Comparison of ENCODE assay signal across 9 cellular contexts in the genomic region with DNA sequence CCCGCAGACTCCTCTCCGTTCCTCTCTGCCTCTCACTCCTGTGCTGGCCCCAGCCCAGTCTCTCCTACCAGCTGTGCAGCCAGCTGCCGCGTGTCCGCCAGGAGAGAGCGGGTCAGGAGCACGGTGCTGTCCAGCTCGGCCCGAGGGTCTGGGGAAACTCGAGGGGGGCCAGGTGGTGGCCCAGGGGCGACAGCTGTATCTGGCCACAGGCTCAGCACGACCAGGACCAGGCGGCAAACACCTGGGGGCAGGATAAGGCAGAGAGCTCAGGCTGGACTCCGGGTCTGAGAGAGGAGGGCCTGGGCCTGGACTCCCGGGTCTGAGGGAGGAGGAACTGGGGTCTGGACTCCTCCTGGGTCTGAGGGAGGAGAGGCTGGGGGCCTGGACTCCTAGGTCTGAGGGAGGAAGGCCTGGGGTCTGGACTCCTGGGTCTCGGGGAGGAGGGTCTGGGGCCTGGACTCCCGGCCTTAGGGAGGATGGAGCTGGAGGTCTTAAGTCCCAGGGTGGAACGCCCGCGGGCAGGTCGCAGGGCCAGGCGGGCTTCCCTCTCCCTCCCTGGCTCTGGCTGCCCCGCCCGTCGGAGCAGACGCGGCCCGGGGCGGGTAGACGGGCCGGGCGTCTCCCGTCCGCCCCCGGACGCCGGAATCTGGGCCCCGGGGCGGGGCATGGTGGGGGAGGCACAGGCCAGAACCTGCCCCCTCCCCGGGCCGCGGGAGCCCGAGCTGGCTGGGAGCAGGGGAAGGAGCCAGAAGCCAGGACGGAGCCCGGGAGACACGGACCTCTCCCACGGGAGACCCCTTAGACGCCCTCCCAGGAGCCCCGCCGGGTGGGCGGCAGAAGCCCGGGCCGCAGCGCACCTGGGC. TPM values are rescaled to one million over a fixed set of nuclear protein-coding genes. Genes with fewer than 3 reads are reported as not detected.
DNase-seq lines count a peak whose midpoint lies in the region; ATAC-seq lines count a peak whose summit lies in the region.
"Had no signal": no experiment of that assay in that cellular context is flagged by ENCODE, and none has a peak within 500 bp of the region (broad histone marks: within the 10 kb centered on the region; RNA-seq: fewer than 3 reads in every experiment).

No MANE protein-coding gene starts in this region.

- no peaks in the 10 kb centered on the region for H3K9me3 ChIP-seq in iPS-18c (ENCODE audit: control insufficient read depth, insufficient read depth, low read length)

- CTCF ChIA-PET in activated CD8-positive, alpha-beta T cell treated with anti-CD3 and anti-CD28 coated beads, Interleukin-2, amount 10 ng/mL, durations not matched to agents 7 days and 5 days (lab: Charles Lee): interaction anchor here (0.8 kb wide), 1 partner anchor 29 kb away, joined by 3 read pairs; a partner anchor contains a TSS

- ATAC-seq in activated CD8-positive, alpha-beta T cell treated with anti-CD3 and anti-CD28 coated beads, Interleukin-2, amount 10 ng/mL, durations not matched to agents 7 days and 5 days: peak; percentile 46
- no peak for ATAC-seq in HG02610 (IDR thresholded peaks at IDR 0.05; ENCODE audit: unreplicated experiment)

- H3K4me3 ChIP-seq in iPS-18c (ENCODE audit: insufficient read depth, low read depth, low read length) (peak overlapping the region; percentile 38; the same call in 1 of the 2 replicates), urinary bladder (ENCODE audit: low read depth, low read length) (peak overlapping the region; percentile 32)

- H3K36me3 Mint-ChIP-seq in activated CD8-positive, alpha-beta T cell treated with anti-CD3 and anti-CD28 coated beads, Interleukin-2, amount 10 ng/mL, durations not matched to agents 7 days and 5 days (ENCODE audit: low read depth): peaks cover 2% of the 10 kb centered on the region

- H3K9me3 Mint-ChIP-seq in activated CD8-positive, alpha-beta T cell treated with anti-CD3 and anti-CD28 coated beads, Interleukin-2, amount 10 ng/mL, durations not matched to agents 7 days and 5 days (ENCODE audit: insufficient read depth): no peaks in the 10 kb centered on the region

- peaks cover 11% of the 10 kb centered on the region for H3K4me1 Mint-ChIP-seq in activated CD8-positive, alpha-beta T cell treated with anti-CD3 and anti-CD28 coated beads, Interleukin-2, amount 10 ng/mL, durations not matched to agents 7 days and 5 days (ENCODE audit: low read depth)

- DNase-seq in stimulated activated CD4-positive, alpha-beta T cell treated with anti-CD3 and anti-CD28 coated beads, Interleukin-15, amount 100 ng/mL, for 24 hours: peak; percentile 52
- DNase-seq in stimulated activated CD4-positive, alpha-beta T cell treated with anti-CD3 and anti-CD28 coated beads, Interleukin-2, amount 100 ng/mL, for 48 hours: no peak
- no peak for DNase-seq in activated CD8-positive, alpha-beta T cell treated with anti-CD3 and anti-CD28 coated beads, Interleukin-2, amount 10 ng/mL, durations not matched to agents 7 days and 5 days
- DNase-seq in ecto neural progenitor cell (ENCODE audit: low spot score) (no peak), T-helper 9 cell (no peak)

- no peak overlapping the region for H3K4me3 Mint-ChIP-seq in activated CD8-positive, alpha-beta T cell treated with anti-CD3 and anti-CD28 coated beads, Interleukin-2, amount 10 ng/mL, durations not matched to agents 7 days and 5 days

- no peak overlapping the region for H3K27ac Mint-ChIP-seq in activated CD8-positive, alpha-beta T cell treated with anti-CD3 and anti-CD28 coated beads, Interleukin-2, amount 10 ng/mL, durations not matched to agents 7 days and 5 days

- H3K27me3 Mint-ChIP-seq in activated CD8-positive, alpha-beta T cell treated with anti-CD3 and anti-CD28 coated beads, Interleukin-2, amount 10 ng/mL, durations not matched to agents 7 days and 5 days (ENCODE audit: low read depth): peaks cover 40% of the 10 kb centered on the region

- WGBS in urinary bladder: 9% methylated on average over 54 of the region's 54 CpGs

- POLR2A ChIA-PET in activated CD8-positive, alpha-beta T cell treated with anti-CD3 and anti-CD28 coated beads, Interleukin-2, amount 10 ng/mL, durations not matched to agents 7 days and 5 days (lab: Charles Lee): interaction anchor here (1.0 to 2.3 kb wide), 3 partner anchors 15 to 34 kb away, joined by 3 to 7 read pairs (median 3); a partner anchor contains a TSS

- no peak overlapping the region for H3K27ac ChIP-seq in urinary bladder (ENCODE audit: low read depth)

- H3K4me1 ChIP-seq in urinary bladder (ENCODE audit: insufficient read depth): peaks cover 1% of the 10 kb centered on the region

- H3K36me3 ChIP-seq in urinary bladder (ENCODE audit: insufficient read depth): no peaks in the 10 kb centered on the region

RNA-seq across cellular contexts. Expression of a gene that starts 1.3 kb away (rescaled TPM):
- total RNA-seq in activated CD8-positive, alpha-beta T cell treated with anti-CD3 and anti-CD28 coated beads, Interleukin-2, amount 10 ng/mL, durations not matched to agents 7 days and 5 days: under 1 TPM; 0.26 to 0.34 TPM
- 0.42 TPM for total RNA-seq in urinary bladder
- 0.53 TPM for polyA plus RNA-seq in urinary bladder
- total RNA-seq: liver had no signal
- polyA plus RNA-seq: liver had no signal

RNA-seq across cellular contexts. Expression of a gene that starts 5.9 kb away (rescaled TPM):
- not detected for total RNA-seq in activated CD8-positive, alpha-beta T cell treated with anti-CD3 and anti-CD28 coated beads, Interleukin-2, amount 10 ng/mL, durations not matched to agents 7 days and 5 days
- not detected for total RNA-seq in urinary bladder
- polyA plus RNA-seq in urinary bladder: not detected
- total RNA-seq: liver had no signal
- polyA plus RNA-seq: liver had no signal

RNA-seq across cellular contexts. Expression of a gene that starts 7.7 kb away (rescaled TPM):
- not detected for total RNA-seq in activated CD8-positive, alpha-beta T cell treated with anti-CD3 and anti-CD28 coated beads, Interleukin-2, amount 10 ng/mL, durations not matched to agents 7 days and 5 days
- total RNA-seq in urinary bladder: not detected
- polyA plus RNA-seq in urinary bladder: not detected
- total RNA-seq: liver had no signal
- polyA plus RNA-seq: liver had no signal

RNA-seq across cellular contexts. Expression of a gene that starts 14.4 kb away (rescaled TPM):
- total RNA-seq in activated CD8-positive, alpha-beta T cell treated with anti-CD3 and anti-CD28 coated beads, Interleukin-2, amount 10 ng/mL, durations not matched to agents 7 days and 5 days: under 1 TPM in 1 of 2 experiments, not detected in 1; 0.34 TPM
- total RNA-seq in urinary bladder: not detected
- 0.39 TPM for polyA plus RNA-seq in urinary bladder
- total RNA-seq: liver had no signal
- polyA plus RNA-seq: liver had no signal

RNA-seq across cellular contexts. Expression of a gene that starts 15.2 kb away (rescaled TPM):
- total RNA-seq in activated CD8-positive, alpha-beta T cell treated with anti-CD3 and anti-CD28 coated beads, Interleukin-2, amount 10 ng/mL, durations not matched to agents 7 days and 5 days: 10 to 100 TPM; 23.6 to 26.7 TPM
- total RNA-seq in urinary bladder: not detected
- polyA plus RNA-seq in urinary bladder: 0.43 TPM
